Comparison of ENCODE assay signal across 8 cellular contexts in the genomic region with DNA sequence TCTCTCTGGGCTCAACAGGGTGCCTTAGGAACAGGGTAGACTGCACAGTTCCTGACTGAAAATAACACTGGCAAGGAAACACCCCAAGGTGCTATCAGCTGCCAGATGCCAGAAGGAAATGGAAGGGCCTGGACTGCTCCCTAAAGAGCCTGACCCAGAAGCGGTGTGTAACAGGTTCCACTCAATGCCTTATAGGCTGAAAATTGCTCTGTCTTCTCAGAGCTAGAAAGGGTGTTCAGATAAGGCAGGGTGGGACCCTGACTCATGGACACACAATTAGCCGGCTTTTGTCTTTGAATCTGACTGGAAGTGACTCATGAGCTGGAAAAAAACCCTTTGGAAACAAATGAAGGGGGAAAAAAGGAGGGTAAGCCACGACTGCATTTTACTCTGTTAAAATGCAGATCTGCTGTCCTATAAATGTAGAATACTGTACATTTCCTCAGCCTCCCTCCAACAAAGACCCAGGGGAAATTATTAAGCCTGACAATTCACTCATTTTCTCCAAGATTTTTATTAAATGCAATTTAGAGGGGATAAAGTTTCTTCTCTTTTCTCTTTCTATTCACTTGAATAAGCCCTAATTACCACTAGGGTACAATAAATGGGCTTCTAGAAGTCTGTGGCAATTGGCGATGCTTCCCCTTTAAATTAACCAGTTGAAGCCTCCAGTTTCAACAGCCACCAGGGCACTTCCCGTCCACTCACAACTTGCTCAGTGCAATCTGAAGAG.
DNase-seq lines count a peak whose midpoint lies in the region; ATAC-seq and TF ChIP-seq lines count a peak whose summit lies in the region.

No MANE protein-coding gene starts in this region.

- CTCF ChIA-PET in CD8-positive, alpha-beta T cell (lab: Charles Lee): interaction anchor here (0.9 to 7.7 kb wide), 2 partner anchors 160 to 306 kb away, joined by 4 to 65 read pairs; a partner anchor contains a TSS

- intact Hi-C loops in CD8-positive, alpha-beta T cell (cut with DNase I, micrococcal nuclease): loop anchor here (2.0 to 10.0 kb wide), 6 partner anchors 35 to 235 kb away; no protein-coding TSS in a partner anchor

- H3K4me3 ChIP-seq in CD8-positive, alpha-beta T cell (ENCODE audit: low read depth, low read length): no peak overlapping the region
- H3K4me3 ChIP-seq in stomach smooth muscle (ENCODE audit: low read length in 2 of 2): peak overlapping the region; percentile 47 to 52

- no peak for TF ChIP-seq CTCF in CD8-positive, alpha-beta T cell (IDR thresholded peaks at IDR 0.05)

- POLR2A ChIA-PET in CD8-positive, alpha-beta T cell (lab: Charles Lee): interaction anchor here (1.6 to 8.2 kb wide), 2 partner anchors 161 to 241 kb away, joined by 3 to 199 read pairs; a partner anchor contains a TSS

- H3K27me3 Mint-ChIP-seq in CD8-positive, alpha-beta T cell (ENCODE audit: low read depth): no peaks in the 10 kb centered on the region

- H3K36me3 ChIP-seq in CD8-positive, alpha-beta T cell (ENCODE audit: insufficient read depth, low read length): no peaks in the 10 kb centered on the region
- H3K36me3 ChIP-seq in stomach smooth muscle (ENCODE audit: control insufficient read depth in 2 of 2, insufficient read depth in 2 of 2, low read length in 2 of 2): no peaks in the 10 kb centered on the region

- no peaks in the 10 kb centered on the region for H3K36me3 Mint-ChIP-seq in CD8-positive, alpha-beta T cell

- no peaks in the 10 kb centered on the region for H3K27me3 ChIP-seq in CD8-positive, alpha-beta T cell (ENCODE audit: insufficient read depth, low read length)
- no peaks in the 10 kb centered on the region for H3K27me3 ChIP-seq in stomach smooth muscle (ENCODE audit: control insufficient read depth in 1 of 2, insufficient read depth in 2 of 2, low read length in 2 of 2)

- H3K4me1 ChIP-seq in CD8-positive, alpha-beta T cell (ENCODE audit: insufficient read depth, low read length): peaks cover 33% of the 10 kb centered on the region
- H3K4me1 ChIP-seq in stomach smooth muscle (ENCODE audit: control insufficient read depth, insufficient read depth, low read length): peaks cover 38% of the 10 kb centered on the region

- H3K9ac ChIP-seq in stomach smooth muscle (ENCODE audit: low read length in 2 of 2): peak overlapping the region; percentile 55 to 70

- H3K9me3 ChIP-seq in CD8-positive, alpha-beta T cell (ENCODE audit: low read length): no peaks in the 10 kb centered on the region
- no peaks in the 10 kb centered on the region for H3K9me3 ChIP-seq in stomach smooth muscle (ENCODE audit: control insufficient read depth in 2 of 2, low read length in 2 of 2)

- peak overlapping the region; percentile 92 for H3K4me3 Mint-ChIP-seq in CD8-positive, alpha-beta T cell

- in situ Hi-C loops in T47D (cut with HindIII; ENCODE audit: low pct_unique_long_range_greater_than_20kb, low sequenced_read_pairs): no loop called here

- H3K4me1 Mint-ChIP-seq in CD8-positive, alpha-beta T cell (ENCODE audit: low read depth): peaks cover 49% of the 10 kb centered on the region

- no peak for DNase-seq in CD8-positive, alpha-beta T cell
- DNase-seq in RKO (ENCODE audit: low spot score) (peak; percentile 96), T47D (ENCODE audit: low read depth in 1 of 2, low spot score in 1 of 2) (peak; percentile 63 to 83), kidney tubule cell (ENCODE audit: low spot score) (peak; percentile 95), middle frontal gyrus (ENCODE audit: extremely low spot score, low spot score) (no peak)
- DNase-seq in central memory CD4-positive, alpha-beta T cell: no peak

- ATAC-seq in CD8-positive, alpha-beta T cell: no peak
- peak; percentile 14 for ATAC-seq in HG02981 (IDR thresholded peaks at IDR 0.05; ENCODE audit: unreplicated experiment)

- no peaks in the 10 kb centered on the region for H3K9me3 Mint-ChIP-seq in CD8-positive, alpha-beta T cell

- peak overlapping the region; percentile 99 for H3K27ac Mint-ChIP-seq in CD8-positive, alpha-beta T cell

- no peak overlapping the region for H3K27ac ChIP-seq in CD8-positive, alpha-beta T cell (ENCODE audit: low read depth, low read length)
- H3K27ac ChIP-seq in stomach smooth muscle (ENCODE audit: low read length): peak overlapping the region; percentile 89

Comparison
In these comparisons a context has a peak if more than half of its experiments do, and no peak if none do; other contexts are left out.
1. DNase-seq: peak in RKO (single experiment), T47D (2 of 2) and kidney tubule cell (single experiment); none in CD8-positive, alpha-beta T cell (0 of 7), central memory CD4-positive, alpha-beta T cell (single experiment) and middle frontal gyrus (single experiment).